Comparison of ENCODE assay signal across 30 cellular contexts in genomic region chr15:34275154-34275553, GRCh38. TPM values are rescaled to one million over a fixed set of nuclear protein-coding genes. Genes with fewer than 3 reads are reported as not detected.
DNase-seq lines count a peak whose midpoint lies in the region; ATAC-seq, FAIRE-seq and TF ChIP-seq lines count a peak whose summit lies in the region.
"Had no signal": no experiment of that assay in that cellular context is flagged by ENCODE, and none has a peak within 500 bp of the region (broad histone marks: within the 10 kb centered on the region; RNA-seq: fewer than 3 reads in every experiment).

No MANE protein-coding gene starts in this region.

- POLR2A ChIA-PET in activated B cell treated with CpG ODN at 0.5 μM for 24 hours (lab: Charles Lee), result interaction anchor here (1.2 kb wide), 1 partner anchor 58 kb away, joined by 3 read pairs; no protein-coding TSS in a partner anchor

- H3K9me3 Mint-ChIP-seq in activated naive CD4-positive, alpha-beta T cell treated with anti-CD3 and anti-CD28 coated beads, Interleukin-2, amount 10 ng/mL, durations not matched to agents 7 days and 5 days, result no peaks in the 10 kb centered on the region
- H3K9me3 Mint-ChIP-seq in activated B cell treated with CpG ODN at 0.5 μM for 24 hours, result no peaks in the 10 kb centered on the region
- H3K9me3 Mint-ChIP-seq: activated naive CD8-positive, alpha-beta T cell treated with anti-CD3 and anti-CD28 coated beads, Interleukin-2, amount 10 ng/mL, durations not matched to agents 7 days and 5 days; CD4-positive, alpha-beta memory T cell; GM23338; neural crest cell; stimulated activated effector memory CD8-positive, alpha-beta T cell treated with anti-CD3 and anti-CD28 coated beads, Interleukin-12 subunit alpha, Interleukin-12 subunit beta, amount 100 ng/mL, for 72 hours; T-helper 1 cell treated with Interleukin-12 subunit alpha and Interleukin-12 subunit beta and Interleukin-4 antibody, amounts not matched to agents 30 μg/mL and 1 μg/mL, for 36 hours had no signal

- ATAC-seq in activated B cell treated with CpG ODN at 0.5 μM for 24 hours (ENCODE audit: low read depth), result no peak
- no peak for ATAC-seq in GM19324 (IDR thresholded peaks at IDR 0.05; ENCODE audit: low FRiP score, unreplicated experiment)
- ATAC-seq: activated CD4-positive, alpha-beta T cell treated with anti-CD3 and anti-CD28 coated beads for 36 hours; foreskin keratinocyte; GM12878; GM23338; left cardiac atrium; right cardiac atrium; stimulated activated effector memory CD8-positive, alpha-beta T cell treated with anti-CD3 and anti-CD28 coated beads, Interleukin-12 subunit alpha, Interleukin-12 subunit beta, amount 100 ng/mL, for 72 hours had no signal

- H3K27me3 Mint-ChIP-seq in activated naive CD4-positive, alpha-beta T cell treated with anti-CD3 and anti-CD28 coated beads, Interleukin-2, amount 10 ng/mL, durations not matched to agents 7 days and 5 days, result no peaks in the 10 kb centered on the region
- H3K27me3 Mint-ChIP-seq in activated B cell treated with CpG ODN at 0.5 μM for 24 hours, result no peaks in the 10 kb centered on the region
- H3K27me3 Mint-ChIP-seq: activated CD4-positive, alpha-beta T cell treated with anti-CD3 and anti-CD28 coated beads for 36 hours; activated naive CD8-positive, alpha-beta T cell treated with anti-CD3 and anti-CD28 coated beads, Interleukin-2, amount 10 ng/mL, durations not matched to agents 7 days and 5 days; CD4-positive, alpha-beta memory T cell had no signal

- H3K27ac ChIP-seq in fibroblast of lung (ENCODE audit: insufficient read depth, low read length) (no peak overlapping the region), tibial nerve (no peak overlapping the region), Peyer's patch (no peak overlapping the region)
- H3K27ac ChIP-seq: 22Rv1, foreskin keratinocyte, HL-60, suprapubic skin had no signal

- H3K4me3 Mint-ChIP-seq in activated naive CD4-positive, alpha-beta T cell treated with anti-CD3 and anti-CD28 coated beads, Interleukin-2, amount 10 ng/mL, durations not matched to agents 7 days and 5 days, result no peak overlapping the region
- H3K4me3 Mint-ChIP-seq in activated B cell treated with CpG ODN at 0.5 μM for 24 hours, result no peak overlapping the region
- H3K4me3 Mint-ChIP-seq: activated CD4-positive, alpha-beta T cell treated with anti-CD3 and anti-CD28 coated beads for 36 hours; activated naive CD8-positive, alpha-beta T cell treated with anti-CD3 and anti-CD28 coated beads, Interleukin-2, amount 10 ng/mL, durations not matched to agents 7 days and 5 days; CD4-positive, alpha-beta memory T cell; GM23338; neural crest cell; stimulated activated effector memory CD8-positive, alpha-beta T cell treated with anti-CD3 and anti-CD28 coated beads, Interleukin-12 subunit alpha, Interleukin-12 subunit beta, amount 100 ng/mL, for 72 hours; T-helper 1 cell treated with Interleukin-12 subunit alpha and Interleukin-12 subunit beta and Interleukin-4 antibody, amounts not matched to agents 30 μg/mL and 1 μg/mL, for 36 hours had no signal

- no peak overlapping the region for H3K9ac ChIP-seq in fibroblast of lung (ENCODE audit: insufficient read depth, low read length)

- TF ChIP-seq CTCF in activated B cell treated with CpG ODN at 0.5 μM for 24 hours (IDR thresholded peaks at IDR 0.05), result no peak
- TF ChIP-seq CTCF in fibroblast of lung (conservative IDR thresholded peaks at IDR 0.05 in 1 of 2, IDR thresholded peaks at IDR 0.05 in 1 of 2; ENCODE audit: low read depth in 1 of 2, low read length in 2 of 2), result no peak
- no peak for TF ChIP-seq CTCF in tibial nerve (IDR thresholded peaks at IDR 0.05)
- no peak for TF ChIP-seq CTCF in Peyer's patch (IDR thresholded peaks at IDR 0.05)

- no peak for FAIRE-seq in GM12891 (lab: Jason Lieb, UNC)
- FAIRE-seq: GM12878 had no signal

- no peaks in the 10 kb centered on the region for H3K4me1 Mint-ChIP-seq in activated naive CD4-positive, alpha-beta T cell treated with anti-CD3 and anti-CD28 coated beads, Interleukin-2, amount 10 ng/mL, durations not matched to agents 7 days and 5 days
- peaks cover 12% of the 10 kb centered on the region for H3K4me1 Mint-ChIP-seq in activated B cell treated with CpG ODN at 0.5 μM for 24 hours
- H3K4me1 Mint-ChIP-seq: GM23338; neural crest cell; stimulated activated effector memory CD8-positive, alpha-beta T cell treated with anti-CD3 and anti-CD28 coated beads, Interleukin-12 subunit alpha, Interleukin-12 subunit beta, amount 100 ng/mL, for 72 hours had no signal

- H3K36me3 Mint-ChIP-seq in activated naive CD4-positive, alpha-beta T cell treated with anti-CD3 and anti-CD28 coated beads, Interleukin-2, amount 10 ng/mL, durations not matched to agents 7 days and 5 days, result peaks cover 24% of the 10 kb centered on the region
- peaks cover 41% of the 10 kb centered on the region for H3K36me3 Mint-ChIP-seq in activated B cell treated with CpG ODN at 0.5 μM for 24 hours (ENCODE audit: low read depth)

- no peak overlapping the region for H3K4me2 ChIP-seq in fibroblast of lung (ENCODE audit: extremely low read depth, insufficient read depth, low read length)
- H3K4me2 ChIP-seq: GM23338 had no signal

- no peak overlapping the region for H2AFZ ChIP-seq in fibroblast of lung (ENCODE audit: low read length)
- H2AFZ ChIP-seq: GM23338 had no signal

- no peak for DNase-seq in activated naive CD4-positive, alpha-beta T cell treated with anti-CD3 and anti-CD28 coated beads, Interleukin-2, amount 10 ng/mL, durations not matched to agents 7 days and 5 days
- no peak for DNase-seq in activated naive CD4-positive, alpha-beta T cell (lab: John Stamatoyannopoulos, UW)
- DNase-seq in activated B cell treated with CpG ODN at 0.5 μM for 24 hours, result no peak
- DNase-seq in fibroblast of lung (ENCODE audit: low read depth in 2 of 2), result peak; percentile 2 to 14
- no peak for DNase-seq in tibial nerve (ENCODE audit: low spot score in 2 of 2)
- no peak for DNase-seq in GM12891 (ENCODE audit: insufficient read length, low spot score)
- no peak for DNase-seq in Peyer's patch
- DNase-seq: activated CD4-positive, alpha-beta T cell treated with anti-CD3 and anti-CD28 coated beads for 36 hours; activated effector memory CD4-positive, alpha-beta T cell treated with Interleukin-2 at 50 U/mL for 16 hours; activated naive CD8-positive, alpha-beta T cell treated with anti-CD3 and anti-CD28 coated beads, Interleukin-2, amount 10 ng/mL, durations not matched to agents 7 days and 5 days; activated T-cell treated with anti-CD3 and anti-CD28 coated beads for 4 hours; CD4-positive, alpha-beta memory T cell; left cardiac atrium; NCI-H2029; NCI-H526; NK-92 treated with Interleukin-12 subunit alpha and Interleukin-12 subunit beta, amount 100 ng/mL, for 24 hours; posterior cingulate gyrus; right cardiac atrium; stimulated activated CD4-positive, alpha-beta T cell treated with anti-CD3 and anti-CD28 coated beads, Interleukin-12 subunit alpha, Interleukin-12 subunit beta, amount 100 ng/mL, for 4 hours; stimulated activated CD4-positive, alpha-beta T cell treated with anti-CD3 and anti-CD28 coated beads, Interleukin-4, amount 100 ng/mL, for 1 hour had no signal

- intact Hi-C loops in activated B cell treated with CpG ODN at 0.5 μM for 24 hours (cut with micrococcal nuclease), result no loop called here

- H4K20me1 ChIP-seq in fibroblast of lung (ENCODE audit: control insufficient read depth, extremely low read depth, insufficient read depth, low read length), result no peaks in the 10 kb centered on the region

- H3K36me3 ChIP-seq in fibroblast of lung (ENCODE audit: control insufficient read depth, insufficient read depth, low read length), result no peaks in the 10 kb centered on the region
- peaks cover 0 to 5% (median 0%) of the 10 kb centered on the region in 3 donors for H3K36me3 ChIP-seq in tibial nerve
- no peaks in the 10 kb centered on the region for H3K36me3 ChIP-seq in Peyer's patch

- no peaks in the 10 kb centered on the region for H3K9me3 ChIP-seq in fibroblast of lung (ENCODE audit: control insufficient read depth, insufficient read depth, low read depth, low read length)
- H3K9me3 ChIP-seq in tibial nerve, result no peaks in the 10 kb centered on the region
- no peaks in the 10 kb centered on the region for H3K9me3 ChIP-seq in Peyer's patch
- H3K9me3 ChIP-seq: suprapubic skin had no signal

- no peak for TF ChIP-seq EP300 in tibial nerve (IDR thresholded peaks at IDR 0.05)

- H3K4me1 ChIP-seq in fibroblast of lung (ENCODE audit: control insufficient read depth, extremely low read depth, insufficient read depth, low read length) (peaks cover 3% of the 10 kb centered on the region), tibial nerve (peaks cover 0 to 2% (median 0%) of the 10 kb centered on the region in 4 donors), Peyer's patch (no peaks in the 10 kb centered on the region)
- H3K4me1 ChIP-seq: suprapubic skin had no signal

- H3K27ac Mint-ChIP-seq in activated naive CD4-positive, alpha-beta T cell treated with anti-CD3 and anti-CD28 coated beads, Interleukin-2, amount 10 ng/mL, durations not matched to agents 7 days and 5 days, result peak overlapping the region; percentile 13
- H3K27ac Mint-ChIP-seq in activated B cell treated with CpG ODN at 0.5 μM for 24 hours, result peak overlapping the region; percentile 12
- H3K27ac Mint-ChIP-seq: activated CD4-positive, alpha-beta T cell treated with anti-CD3 and anti-CD28 coated beads for 36 hours; activated naive CD8-positive, alpha-beta T cell treated with anti-CD3 and anti-CD28 coated beads, Interleukin-2, amount 10 ng/mL, durations not matched to agents 7 days and 5 days; GM23338; stimulated activated effector memory CD8-positive, alpha-beta T cell treated with anti-CD3 and anti-CD28 coated beads, Interleukin-12 subunit alpha, Interleukin-12 subunit beta, amount 100 ng/mL, for 72 hours; T-helper 1 cell treated with Interleukin-12 subunit alpha and Interleukin-12 subunit beta and Interleukin-4 antibody, amounts not matched to agents 30 μg/mL and 1 μg/mL, for 36 hours had no signal

- H3K27me3 ChIP-seq in fibroblast of lung (ENCODE audit: control insufficient read depth, insufficient read depth, low read length), result no peaks in the 10 kb centered on the region
- H3K27me3 ChIP-seq in tibial nerve, result no peaks in the 10 kb centered on the region
- H3K27me3 ChIP-seq in Peyer's patch, result no peaks in the 10 kb centered on the region
- H3K27me3 ChIP-seq: foreskin keratinocyte, suprapubic skin had no signal

- no peak overlapping the region for H3K4me3 ChIP-seq in fibroblast of lung (replicated peaks in 1 of 4; ENCODE audit: control extremely low read depth in 1 of 4, insufficient read depth in 1 of 4, low read depth in 3 of 4, low read length in 4 of 4)
- H3K4me3 ChIP-seq in tibial nerve, result no peak overlapping the region
- no peak overlapping the region for H3K4me3 ChIP-seq in Peyer's patch
- H3K4me3 ChIP-seq: GM12878, GM23338, suprapubic skin had no signal

- TF ChIP-seq POLR2A in tibial nerve (IDR thresholded peaks at IDR 0.05) (no peak), GM12891 (IDR thresholded peaks at IDR 0.05; ENCODE audit: low read depth, low read length) (no peak), Peyer's patch (IDR thresholded peaks at IDR 0.05) (no peak)

- no peaks in the 10 kb centered on the region for H3K79me2 ChIP-seq in fibroblast of lung (ENCODE audit: control insufficient read depth, insufficient read depth, low read length)

- CTCF ChIA-PET in activated naive CD4-positive, alpha-beta T cell treated with anti-CD3 and anti-CD28 coated beads, Interleukin-2, amount 10 ng/mL, durations not matched to agents 7 days and 5 days (lab: Charles Lee), result no interaction called here
- CTCF ChIA-PET in activated B cell treated with CpG ODN at 0.5 μM for 24 hours (lab: Charles Lee), result no interaction called here

RNA-seq across cellular contexts. Expression of gene EMC4, which starts 50.3 kb away (rescaled TPM):
- total RNA-seq in activated B cell treated with CpG ODN at 0.5 μM for 24 hours (63.5 and 71.9 TPM in 2 replicates), fibroblast of lung (170 and 205 TPM in 2 replicates), tibial nerve (100 to 1,000 TPM; 146 to 190 (median 156) TPM), Peyer's patch (100 to 1,000 TPM in 1 of 4 donors, 10 to 100 TPM in 3; 33.0 to 105 (median 64.0) TPM)
- 137 and 146 TPM in 2 replicates for polyA plus RNA-seq in fibroblast of lung
- polyA plus RNA-seq in fibroblast of lung (2012), result 135 and 142 TPM in 2 replicates
- 49.8 and 55.6 TPM in 2 replicates for polyA minus RNA-seq in fibroblast of lung (ENCODE audit: low replicate concordance)
- 67.5 TPM for polyA plus RNA-seq in GM12891 (2012; ENCODE audit: low read depth, missing spikeins)

Comparison
In these comparisons a context has a peak if more than half of its experiments do, and no peak if none do; other contexts are left out.
1. DNase-seq: peak in fibroblast of lung (2 of 2); none in activated naive CD4-positive, alpha-beta T cell treated with anti-CD3 and anti-CD28 coated beads, Interleukin-2, amount 10 ng/mL, durations not matched to agents 7 days and 5 days (single experiment), activated naive CD4-positive, alpha-beta T cell (0 of 4), activated B cell treated with CpG ODN at 0.5 μM for 24 hours (single experiment), tibial nerve (0 of 2), GM12891 (single experiment) and Peyer's patch (0 of 3).